Comparison of ENCODE assay signal across 8 cellular contexts in genomic region chr20:62929051-62929538, GRCh38. TPM values are rescaled to one million over a fixed set of nuclear protein-coding genes. Genes with fewer than 3 reads are reported as not detected.
DNase-seq lines count a peak whose midpoint lies in the region; ATAC-seq and TF ChIP-seq lines count a peak whose summit lies in the region.

No MANE protein-coding gene starts in this region.

- no peak for TF ChIP-seq CTCF in GM12864 (IDR thresholded peaks at IDR 0.05; ENCODE audit: low read depth, low read length, missing control alignments)

- H3K4me3 ChIP-seq in GM12864 (ENCODE audit: low read depth, low read length), result peak overlapping the region; percentile 55

- DNase-seq in GM12864 (ENCODE audit: low read depth), result no peak
- DNase-seq in T-helper 1 cell, result peak; percentile 26 to 62 (median 48)
- DNase-seq in astrocyte of the hippocampus (ENCODE audit: low read depth, low spot score), result peak; percentile 74
- DNase-seq in hepatic stellate cell (ENCODE audit: low spot score), result peak; percentile 80
- peak; percentile 79 for DNase-seq in sciatic nerve (ENCODE audit: low spot score)
- no peak for DNase-seq in NCI-H2196 (lab: John Stamatoyannopoulos, UW; ENCODE audit: unreplicated experiment)
- no peak for DNase-seq in NCI-H748 (lab: John Stamatoyannopoulos, UW; ENCODE audit: unreplicated experiment)
- DNase-seq in NCI-H226, result no peak

- ATAC-seq in sciatic nerve, result peak; percentile 78

- intact Hi-C loops in sciatic nerve (cut with DNase I), result no loop called here

RNA-seq across cellular contexts. Expression of gene DIDO1, which starts 2.8 kb away (rescaled TPM):
- 60.9 TPM for total RNA-seq in sciatic nerve

RNA-seq across cellular contexts. Expression of gene GID8, which starts 8.9 kb away (rescaled TPM):
- 27.2 TPM for total RNA-seq in sciatic nerve

RNA-seq across cellular contexts. Expression of gene SLC17A9, which starts 23.4 kb away (rescaled TPM):
- total RNA-seq in sciatic nerve, result 3.8 TPM

Comparison
In these comparisons a context has a peak if more than half of its experiments do, and no peak if none do; other contexts are left out.
1. DNase-seq: peak in T-helper 1 cell (5 of 5), astrocyte of the hippocampus (single experiment), hepatic stellate cell (single experiment) and sciatic nerve (single experiment); none in GM12864 (single experiment), NCI-H2196 (single experiment), NCI-H748 (single experiment) and NCI-H226 (single experiment).